10 cellular contexts compared by ENCODE assay signal in genomic region chr2:567865-568638, GRCh38.
DNase-seq lines count a peak whose midpoint lies in the region; ATAC-seq, FAIRE-seq and TF ChIP-seq lines count a peak whose summit lies in the region.
"Had no signal": no experiment of that assay in that cellular context is flagged by ENCODE, and none has a peak within 500 bp of the region (broad histone marks: within the 10 kb centered on the region; RNA-seq: fewer than 3 reads in every experiment).

No MANE protein-coding gene starts in this region.

- DNase-seq in HTR-8/SVneo (ENCODE audit: insufficient read length, low spot score) (peak; percentile 42), choroid plexus epithelial cell (ENCODE audit: low read depth) (peak; percentile 75), lung (ENCODE audit: low spot score) (no peak), vagina (ENCODE audit: extremely low spot score in 2 of 2) (peak in 1 of 2 donors; percentile 97), HCEC 1CT (no peak), HuH-7.5 (ENCODE audit: low spot score) (no peak)
- DNase-seq: activated naive CD8-positive, alpha-beta T cell treated with anti-CD3 and anti-CD28 coated beads, Interleukin-2, amount 10 ng/mL, durations not matched to agents 7 days and 5 days; MV-4-11 had no signal

- no peak for TF ChIP-seq POLR2A in vagina (IDR thresholded peaks at IDR 0.05)

- 74 to 80% methylated on average over 27 of the region's 27 CpGs for WGBS in lung, 2 donors

- H3K27ac ChIP-seq in lung (ENCODE audit: low read depth in 1 of 2, low read length in 1 of 2) (no peak overlapping the region), vagina (peak overlapping the region; percentile 82)

- H3K9me3 ChIP-seq in lung (ENCODE audit: control insufficient read depth in 2 of 2, insufficient read depth in 1 of 2, low read length in 1 of 2) (peaks cover 0 to 3% of the 10 kb centered on the region in 2 donors), vagina (no peaks in the 10 kb centered on the region)

- TF ChIP-seq CTCF in choroid plexus epithelial cell (conservative IDR thresholded peaks at IDR 0.05; ENCODE audit: low read depth, low read length) (no peak), lung (IDR thresholded peaks at IDR 0.05; ENCODE audit: control extremely low read depth, extremely low read depth) (no peak), vagina (IDR thresholded peaks at IDR 0.05) (no peak)

- intact Hi-C loops in vagina (cut with DNase I): no loop called here

- no peaks in the 10 kb centered on the region for H3K4me1 ChIP-seq in lung (ENCODE audit: control insufficient read depth in 2 of 2, insufficient read depth in 2 of 2, low read length in 2 of 2)
- peaks cover 25% of the 10 kb centered on the region for H3K4me1 ChIP-seq in vagina

- FAIRE-seq in HTR-8/SVneo (lab: Jason Lieb, UNC): peak; percentile 86

- H3K36me3 ChIP-seq in lung (ENCODE audit: control insufficient read depth in 2 of 2, insufficient read depth in 2 of 2, low read length in 2 of 2) (no peaks in the 10 kb centered on the region), vagina (no peaks in the 10 kb centered on the region)

- peak; percentile 23 for ATAC-seq in lung (ENCODE audit: insufficient read depth, low FRiP score)
- ATAC-seq in HG03108 (IDR thresholded peaks at IDR 0.05; ENCODE audit: unreplicated experiment): no peak
- ATAC-seq: activated CD4-positive, CD25-positive, alpha-beta regulatory T cell treated with anti-CD3 and anti-CD28 coated beads, Interleukin-2, amount 50 U/mL, for 24 hours had no signal

- H3K4me3 ChIP-seq in choroid plexus epithelial cell (ENCODE audit: low read depth, low read length): peak overlapping the region; percentile 44
- no peak overlapping the region for H3K4me3 ChIP-seq in lung
- H3K4me3 ChIP-seq in vagina: peak overlapping the region; percentile 4 to 8

- H3K27me3 ChIP-seq in lung (ENCODE audit: control insufficient read depth, insufficient read depth): no peaks in the 10 kb centered on the region
- H3K27me3 ChIP-seq in vagina: no peaks in the 10 kb centered on the region

Comparison
In these comparisons a context has a peak if more than half of its experiments do, and no peak if none do; other contexts are left out.
1. DNase-seq: peak in HTR-8/SVneo (single experiment) and choroid plexus epithelial cell (single experiment); none in lung (single experiment), HCEC 1CT (single experiment) and HuH-7.5 (single experiment).